In the genomic region with DNA sequence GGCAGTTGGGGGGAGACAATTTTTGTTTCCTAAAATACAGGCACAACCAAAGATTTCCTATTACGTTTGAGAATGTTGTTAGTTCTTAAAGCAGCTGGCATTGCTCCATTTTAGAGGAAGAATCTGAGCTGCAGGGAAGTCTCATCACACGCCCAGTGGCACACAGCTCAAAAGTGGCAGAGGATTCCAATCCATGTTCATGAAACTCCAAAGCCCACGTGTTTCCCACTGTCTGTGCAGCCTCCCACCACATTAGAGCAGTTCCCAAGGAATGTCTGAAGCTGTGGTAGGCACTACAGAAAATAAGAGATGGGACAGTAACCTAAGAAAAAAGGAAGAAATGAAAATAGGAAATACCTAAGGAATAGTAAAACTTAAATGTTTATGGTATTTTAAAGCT, we compare ENCODE assay signal across 25 cellular contexts. TPM values are rescaled to one million over a fixed set of nuclear protein-coding genes. Genes with fewer than 3 reads are reported as not detected.
DNase-seq lines count a peak whose midpoint lies in the region; ATAC-seq, FAIRE-seq and TF ChIP-seq lines count a peak whose summit lies in the region.
"Had no signal": no experiment of that assay in that cellular context is flagged by ENCODE, and none has a peak within 500 bp of the region (broad histone marks: within the 10 kb centered on the region; RNA-seq: fewer than 3 reads in every experiment).

No MANE protein-coding gene starts in this region.

- DNase-seq in T-helper 1 cell (no peak), chondrocyte (ENCODE audit: low spot score) (no peak), middle frontal gyrus (ENCODE audit: extremely low spot score, low spot score) (peak; percentile 40), D721Med (ENCODE audit: insufficient read length, low spot score) (no peak), SK-N-DZ (ENCODE audit: low spot score) (no peak), NCI-H2029 treated with DMSO at 0.1 percent for 48 hours (lab: John Stamatoyannopoulos, UW) (no peak)
- DNase-seq in CD8-positive, alpha-beta T cell, result no peak
- DNase-seq: Calu3; CD4-positive, alpha-beta memory T cell; DMS 273 treated with DMSO at 0.1 percent for 48 hours; DMS53; DND-41; EL had no signal

- POLR2A ChIA-PET in CD8-positive, alpha-beta T cell (lab: Charles Lee), result interaction anchor here (1.4 kb wide), 1 partner anchor 9 kb away, joined by 5 read pairs; no protein-coding TSS in a partner anchor

- no peak for FAIRE-seq in D721Med (lab: Jason Lieb, UNC)
- FAIRE-seq: A549, GM19239 had no signal

- no peak overlapping the region for H3K4me3 Mint-ChIP-seq in T-helper 1 cell treated with Interleukin-12 subunit alpha and Interleukin-12 subunit beta and Interleukin-4 antibody, amounts not matched to agents 30 μg/mL and 1 μg/mL, for 36 hours
- no peak overlapping the region for H3K4me3 Mint-ChIP-seq in chondrocyte (ENCODE audit: unreplicated experiment)
- H3K4me3 Mint-ChIP-seq in CD8-positive, alpha-beta T cell, result no peak overlapping the region
- H3K4me3 Mint-ChIP-seq: CD14-positive monocyte; CD4-positive, alpha-beta memory T cell had no signal

- CTCF ChIA-PET in CD8-positive, alpha-beta T cell (lab: Charles Lee), result interaction anchor here (0.8 to 2.3 kb wide), 4 partner anchors 9 to 191 kb away, joined by 3 to 20 read pairs (median 4); no protein-coding TSS in a partner anchor

- peaks cover 8% of the 10 kb centered on the region for H3K36me3 Mint-ChIP-seq in T-helper 1 cell treated with Interleukin-12 subunit alpha and Interleukin-12 subunit beta and Interleukin-4 antibody, amounts not matched to agents 30 μg/mL and 1 μg/mL, for 36 hours (ENCODE audit: low read depth)
- no peaks in the 10 kb centered on the region for H3K36me3 Mint-ChIP-seq in chondrocyte (ENCODE audit: low read depth)
- H3K36me3 Mint-ChIP-seq in CD8-positive, alpha-beta T cell, result peaks cover 3% of the 10 kb centered on the region
- H3K36me3 Mint-ChIP-seq: CD14-positive monocyte had no signal

- no peaks in the 10 kb centered on the region for H3K27me3 Mint-ChIP-seq in T-helper 1 cell treated with Interleukin-12 subunit alpha and Interleukin-12 subunit beta and Interleukin-4 antibody, amounts not matched to agents 30 μg/mL and 1 μg/mL, for 36 hours (ENCODE audit: low read depth)
- no peaks in the 10 kb centered on the region for H3K27me3 Mint-ChIP-seq in chondrocyte (ENCODE audit: low read depth)
- no peaks in the 10 kb centered on the region for H3K27me3 Mint-ChIP-seq in CD8-positive, alpha-beta T cell (ENCODE audit: low read depth)
- H3K27me3 Mint-ChIP-seq: CD4-positive, alpha-beta memory T cell had no signal

- H3K36me3 ChIP-seq in CD8-positive, alpha-beta T cell (ENCODE audit: insufficient read depth, low read length), result no peaks in the 10 kb centered on the region
- H3K36me3 ChIP-seq: BLaER1, HAP-1 had no signal

- H3K9me3 ChIP-seq in CD8-positive, alpha-beta T cell (ENCODE audit: low read length), result no peaks in the 10 kb centered on the region
- H3K9me3 ChIP-seq: A549, BLaER1, HAP-1 had no signal

- ATAC-seq in CD8-positive, alpha-beta T cell, result no peak
- ATAC-seq: A549 had no signal

- H3K4me1 Mint-ChIP-seq in T-helper 1 cell treated with Interleukin-12 subunit alpha and Interleukin-12 subunit beta and Interleukin-4 antibody, amounts not matched to agents 30 μg/mL and 1 μg/mL, for 36 hours (ENCODE audit: low read depth), result peaks cover 51% of the 10 kb centered on the region
- peaks cover 16% of the 10 kb centered on the region for H3K4me1 Mint-ChIP-seq in chondrocyte (ENCODE audit: low read depth)
- H3K4me1 Mint-ChIP-seq in CD8-positive, alpha-beta T cell (ENCODE audit: low read depth), result peaks cover 19% of the 10 kb centered on the region

- H3K27me3 ChIP-seq in CD8-positive, alpha-beta T cell (ENCODE audit: insufficient read depth, low read length), result no peaks in the 10 kb centered on the region
- H3K27me3 ChIP-seq: BLaER1 had no signal

- H3K27ac Mint-ChIP-seq in T-helper 1 cell treated with Interleukin-12 subunit alpha and Interleukin-12 subunit beta and Interleukin-4 antibody, amounts not matched to agents 30 μg/mL and 1 μg/mL, for 36 hours, result peak overlapping the region; percentile 53
- peak overlapping the region; percentile 90 for H3K27ac Mint-ChIP-seq in chondrocyte (ENCODE audit: unreplicated experiment)
- no peak overlapping the region for H3K27ac Mint-ChIP-seq in CD8-positive, alpha-beta T cell
- H3K27ac Mint-ChIP-seq: CD14-positive monocyte; CD4-positive, alpha-beta memory T cell had no signal

- intact Hi-C loops in CD8-positive, alpha-beta T cell (cut with DNase I, micrococcal nuclease), result no loop called here

- H3K9me3 Mint-ChIP-seq in T-helper 1 cell treated with Interleukin-12 subunit alpha and Interleukin-12 subunit beta and Interleukin-4 antibody, amounts not matched to agents 30 μg/mL and 1 μg/mL, for 36 hours, result no peaks in the 10 kb centered on the region
- H3K9me3 Mint-ChIP-seq in chondrocyte (ENCODE audit: low read depth), result peaks cover 1% of the 10 kb centered on the region
- H3K9me3 Mint-ChIP-seq in CD8-positive, alpha-beta T cell, result no peaks in the 10 kb centered on the region
- H3K9me3 Mint-ChIP-seq: CD14-positive monocyte; CD4-positive, alpha-beta memory T cell had no signal

- no peak overlapping the region for H3K27ac ChIP-seq in CD8-positive, alpha-beta T cell (ENCODE audit: low read depth, low read length)
- H3K27ac ChIP-seq: 22Rv1, A549, BLaER1 had no signal

- H3K4me1 ChIP-seq in CD8-positive, alpha-beta T cell (ENCODE audit: insufficient read depth, low read length), result peaks cover 7% of the 10 kb centered on the region
- H3K4me1 ChIP-seq: A549, HAP-1 had no signal

- TF ChIP-seq CTCF in chondrocyte (IDR thresholded peaks at IDR 0.05) (no peak), D721Med (IDR thresholded peaks at IDR 0.05; ENCODE audit: insufficient read depth, missing control alignments) (no peak)
- TF ChIP-seq CTCF in CD8-positive, alpha-beta T cell (IDR thresholded peaks at IDR 0.05), result no peak

- H3K4me3 ChIP-seq in CD8-positive, alpha-beta T cell (ENCODE audit: low read depth, low read length), result no peak overlapping the region
- H3K4me3 ChIP-seq: A549, BLaER1, GM12878, HAP-1 had no signal

RNA-seq across cellular contexts. Expression of gene IL26, which starts 6.1 kb away (rescaled TPM):
- 0.67 to 2.5 TPM in 2 of 3 replicates, not detected in the other for total RNA-seq in chondrocyte
- not detected in 2 replicates for polyA plus RNA-seq in SK-N-DZ (2014; cell fraction: cytosol; rRNA removed)
- not detected in 2 replicates for polyA plus RNA-seq in SK-N-DZ (2014; cell fraction: nucleus; rRNA removed)
- total RNA-seq in CD8-positive, alpha-beta T cell, result not detected
- total RNA-seq: Calu3; CD4-positive, alpha-beta memory T cell; G401; GM12878; H4; HT-29 had no signal
- polyA plus RNA-seq: A549, AG04450, CD14-positive monocyte, GM12878 had no signal

RNA-seq across cellular contexts. Expression of gene IL22, which starts 21.7 kb away (rescaled TPM):
- total RNA-seq in chondrocyte, result not detected in 3 replicates
- not detected in 2 replicates for polyA plus RNA-seq in SK-N-DZ (2014; cell fraction: cytosol; rRNA removed)
- polyA plus RNA-seq in SK-N-DZ (2014; cell fraction: nucleus; rRNA removed), result not detected in 2 replicates
- not detected for total RNA-seq in CD8-positive, alpha-beta T cell
- total RNA-seq: Calu3; CD4-positive, alpha-beta memory T cell; G401; GM12878; H4; HT-29 had no signal
- polyA plus RNA-seq: A549, AG04450, CD14-positive monocyte, GM12878 had no signal
